In genomic region chr20:19690462-19690861, GRCh38 we compare ENCODE assay signal across 21 cellular contexts.
DNase-seq lines count a peak whose midpoint lies in the region; ATAC-seq lines count a peak whose summit lies in the region.
"Had no signal": no experiment of that assay in that cellular context is flagged by ENCODE, and none has a peak within 500 bp of the region (broad histone marks: within the 10 kb centered on the region; RNA-seq: fewer than 3 reads in every experiment).

No MANE protein-coding gene starts in this region.

- no peak overlapping the region for H2BK15ac ChIP-seq in mesendoderm (replicated peaks; ENCODE audit: low read depth)

- no peak overlapping the region for H3K27ac ChIP-seq in SJCRH30
- no peak overlapping the region for H3K27ac ChIP-seq in mesendoderm (ENCODE audit: low read depth, low read length)
- H3K27ac ChIP-seq in skeletal muscle tissue (ENCODE audit: low read depth, low read length), result peak overlapping the region; percentile 79
- H3K27ac ChIP-seq: 22Rv1; BLaER1 treated with 17β-estradiol and CSF1 and Interleukin-3, amounts not matched to agents 10 nM and 100 nM; PC-9 had no signal

- H2AK5ac ChIP-seq in mesendoderm (ENCODE audit: low read length), result no peak overlapping the region

- H3K9me3 ChIP-seq in SJCRH30 (replicated peaks) (peaks cover 3% of the 10 kb centered on the region; the same call in 1 of the 2 replicates), skeletal muscle tissue (ENCODE audit: control insufficient read depth in 3 of 3, low read length in 3 of 3) (no peaks in the 10 kb centered on the region)
- H3K9me3 ChIP-seq: Caco-2 had no signal

- no peak overlapping the region for H4K8ac ChIP-seq in mesendoderm (ENCODE audit: low read depth, low read length)

- H4K5ac ChIP-seq in mesendoderm (ENCODE audit: low read length), result no peak overlapping the region

- H3K4me2 ChIP-seq in mesendoderm (ENCODE audit: low read length), result no peak overlapping the region
- H3K4me2 ChIP-seq: PC-9 had no signal

- no CpG with 5 or more reads among the region's 5 CpGs for WGBS in mesendoderm (ENCODE audit: extremely low coverage, insufficient coverage, low lambda C conversion rate)

- no peak overlapping the region for H3K56ac ChIP-seq in mesendoderm (ENCODE audit: low read length)

- no peak overlapping the region for H2BK5ac ChIP-seq in mesendoderm (ENCODE audit: low read length)

- H3K4me3 ChIP-seq in SJCRH30, result no peak overlapping the region
- no peak overlapping the region for H3K4me3 ChIP-seq in mesendoderm (ENCODE audit: low read length)
- no peak overlapping the region for H3K4me3 ChIP-seq in skeletal muscle tissue (ENCODE audit: low read length in 3 of 3)
- H3K4me3 ChIP-seq: BLaER1 treated with 17β-estradiol and CSF1 and Interleukin-3, amounts not matched to agents 10 nM and 100 nM; PC-9 had no signal

- no peak overlapping the region for H2BK120ac ChIP-seq in mesendoderm (ENCODE audit: low read depth, low read length)

- no peaks in the 10 kb centered on the region for H3K36me3 ChIP-seq in SJCRH30
- H3K36me3 ChIP-seq in mesendoderm (ENCODE audit: control insufficient read depth, insufficient read depth, low read length), result no peaks in the 10 kb centered on the region
- H3K36me3 ChIP-seq in skeletal muscle tissue (ENCODE audit: control insufficient read depth in 3 of 3, insufficient read depth in 3 of 3, low read length in 3 of 3), result peaks cover 0 to 5% (median 0%) of the 10 kb centered on the region in 3 donors
- H3K36me3 ChIP-seq: BLaER1 treated with 17β-estradiol and CSF1 and Interleukin-3, amounts not matched to agents 10 nM and 100 nM had no signal

- DNase-seq in DMS53 (lab: John Stamatoyannopoulos, UW), result peak; percentile 11
- DNase-seq in DMS53 treated with DMSO at 0.1 percent for 48 hours (lab: John Stamatoyannopoulos, UW; ENCODE audit: unreplicated experiment), result no peak
- peak; percentile 17 to 24 for DNase-seq in SJCRH30
- DNase-seq in mesendoderm, result peak; percentile 69
- DNase-seq: Caco-2; CD4-positive, alpha-beta memory T cell; DMS 273 treated with DMSO at 0.1 percent for 48 hours; KBM-7; NCI-H1092; NCI-H1436; NCI-H187 treated with DMSO at 0.1 percent for 48 hours; NCI-H2227 treated with DMSO at 0.1 percent for 48 hours; NCI-H748 treated with DMSO at 0.1 percent for 48 hours; PC-9; SIG-M5 had no signal

- H3K79me2 ChIP-seq in mesendoderm (ENCODE audit: control insufficient read depth, insufficient read depth, low read length), result no peaks in the 10 kb centered on the region

- no peak overlapping the region for H3K4ac ChIP-seq in mesendoderm (ENCODE audit: low read depth, low read length)

- no peak overlapping the region for H3K23ac ChIP-seq in mesendoderm (ENCODE audit: low read length)

- ATAC-seq in GM18517 (IDR thresholded peaks at IDR 0.05; ENCODE audit: unreplicated experiment), result no peak
- ATAC-seq in GM19463 (IDR thresholded peaks at IDR 0.05; ENCODE audit: unreplicated experiment), result no peak
- ATAC-seq in GM18498 (IDR thresholded peaks at IDR 0.05; ENCODE audit: unreplicated experiment), result no peak

- no peak overlapping the region for H3K18ac ChIP-seq in mesendoderm (ENCODE audit: low read length)

- H3K27me3 ChIP-seq in SJCRH30 (no peaks in the 10 kb centered on the region), mesendoderm (ENCODE audit: insufficient read depth, low read length, poor library complexity) (no peaks in the 10 kb centered on the region), skeletal muscle tissue (ENCODE audit: control insufficient read depth in 3 of 3, insufficient read depth in 3 of 3, low read length in 3 of 3) (no peaks in the 10 kb centered on the region)
- H3K27me3 ChIP-seq: BLaER1 treated with 17β-estradiol and CSF1 and Interleukin-3, amounts not matched to agents 10 nM and 100 nM had no signal

- H3K9ac ChIP-seq in mesendoderm (ENCODE audit: low read length) (no peak overlapping the region), skeletal muscle tissue (ENCODE audit: low read depth in 1 of 3, low read length in 3 of 3) (no peak overlapping the region)
- H3K9ac ChIP-seq: BLaER1 treated with 17β-estradiol and CSF1 and Interleukin-3, amounts not matched to agents 10 nM and 100 nM had no signal

- no peaks in the 10 kb centered on the region for H3K79me1 ChIP-seq in mesendoderm (ENCODE audit: low read length)

- peaks cover 6% of the 10 kb centered on the region; the same call in 1 of the 2 replicates for H3K4me1 ChIP-seq in SJCRH30
- no peaks in the 10 kb centered on the region for H3K4me1 ChIP-seq in mesendoderm (ENCODE audit: control insufficient read depth, low read depth, low read length)
- H3K4me1 ChIP-seq in skeletal muscle tissue (ENCODE audit: control insufficient read depth in 3 of 3, insufficient read depth in 3 of 3, low read length in 3 of 3), result peaks cover 14 to 27% (median 19%) of the 10 kb centered on the region in 3 donors
